8 cellular contexts compared by ENCODE assay signal in the genomic region with DNA sequence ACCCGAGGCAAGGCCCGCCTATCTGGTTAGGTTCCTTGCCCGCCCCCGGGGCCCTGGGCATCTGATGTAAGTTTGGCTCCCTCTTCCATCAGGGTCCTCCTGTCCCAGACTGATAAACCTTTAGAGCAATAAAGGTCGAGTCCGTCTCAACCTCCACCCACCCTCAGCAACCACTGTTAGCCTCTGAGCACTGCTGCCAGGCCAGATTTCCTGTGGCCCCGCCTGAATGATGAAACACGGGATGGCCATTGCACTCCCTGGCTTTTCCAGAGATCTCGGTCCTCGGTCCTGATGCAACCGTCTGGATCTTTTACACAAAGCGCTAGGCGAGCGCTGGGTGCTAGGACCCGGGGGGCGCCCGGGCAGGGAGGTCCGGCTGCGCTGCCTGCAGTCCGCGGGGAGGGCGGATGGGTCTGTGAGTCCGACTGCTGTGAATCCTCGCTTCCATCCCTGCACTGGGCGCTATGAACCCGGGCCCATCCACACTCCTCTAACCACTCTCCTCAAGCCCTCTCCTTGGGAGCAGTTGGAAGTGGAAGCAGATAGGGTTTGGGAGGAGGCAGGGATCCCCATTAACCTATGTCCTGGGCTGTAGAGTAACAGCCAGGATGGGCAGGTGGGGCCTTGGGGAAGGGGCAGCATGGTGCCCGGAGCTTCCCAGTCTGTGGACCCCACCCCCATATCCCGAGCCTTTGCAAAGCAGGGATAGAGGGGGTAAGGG. TPM values are rescaled to one million over a fixed set of nuclear protein-coding genes. Genes with fewer than 3 reads are reported as not detected.
A peak's percentile ranks its signal among the peaks of the same experiment; 100 is the strongest.
DNase-seq lines count a peak whose midpoint lies in the region; ATAC-seq and TF ChIP-seq lines count a peak whose summit lies in the region.

No MANE protein-coding gene starts in this region.

- H3K27me3 ChIP-seq in esophagus muscularis mucosa (no peaks in the 10 kb centered on the region), mononuclear cell (ENCODE audit: insufficient read depth, low read length) (no peaks in the 10 kb centered on the region), tibial nerve (no peaks in the 10 kb centered on the region)

- TF ChIP-seq EP300 in esophagus muscularis mucosa (IDR thresholded peaks at IDR 0.05), result no peak
- TF ChIP-seq EP300 in tibial nerve (IDR thresholded peaks at IDR 0.05), result peak in 1 of 2 donors; percentile 92

- peak overlapping the region; percentile 98 for H3K27ac Mint-ChIP-seq in activated CD8-positive, alpha-beta memory T cell treated with anti-CD3 and anti-CD28 coated beads, Interleukin-2, amount 10 ng/mL, durations not matched to agents 7 days and 5 days

- peak; percentile 21 for ATAC-seq in HG02678 (IDR thresholded peaks at IDR 0.05; ENCODE audit: unreplicated experiment)
- ATAC-seq in activated CD8-positive, alpha-beta memory T cell treated with anti-CD3 and anti-CD28 coated beads, Interleukin-2, amount 10 ng/mL, durations not matched to agents 7 days and 5 days, result peak; percentile 4

- peak overlapping the region; percentile 98 for H3K4me3 Mint-ChIP-seq in activated CD8-positive, alpha-beta memory T cell treated with anti-CD3 and anti-CD28 coated beads, Interleukin-2, amount 10 ng/mL, durations not matched to agents 7 days and 5 days

- H3K27ac ChIP-seq in esophagus muscularis mucosa (replicated peaks in 1 of 4) (peak overlapping the region; percentile 98 to 100 (median 99)), tibial nerve (peak overlapping the region; percentile 94 to 100 (median 98))

- intact Hi-C loops in esophagus muscularis mucosa (cut with DNase I), result loop anchor here (5.0 kb wide), 1 partner anchor 56 kb away; the partner anchor contains the start of genes ANAPC16 and ASCC1

- 4% methylated on average over 5 of the region's 28 CpGs for WGBS in esophagus muscularis mucosa
- 2 to 3% methylated on average over 11 to 27 of the region's 28 CpGs for WGBS in tibial nerve, 2 donors

- H3K9me3 ChIP-seq in esophagus muscularis mucosa (no peaks in the 10 kb centered on the region), mononuclear cell (ENCODE audit: low read depth, low read length) (no peaks in the 10 kb centered on the region), tibial nerve (no peaks in the 10 kb centered on the region)

- CTCF ChIA-PET in activated CD8-positive, alpha-beta memory T cell treated with anti-CD3 and anti-CD28 coated beads, Interleukin-2, amount 10 ng/mL, durations not matched to agents 7 days and 5 days (lab: Charles Lee), result interaction anchor here (0.8 to 11.2 kb wide), 17 partner anchors 9 to 376 kb away, joined by 3 to 145 read pairs (median 8); no protein-coding TSS in a partner anchor

- H3K4me1 ChIP-seq in esophagus muscularis mucosa, result peaks cover 27 to 47% (median 37%) of the 10 kb centered on the region in 4 donors
- peaks cover 39% of the 10 kb centered on the region for H3K4me1 ChIP-seq in mononuclear cell (ENCODE audit: insufficient read depth, low read length)
- peaks cover 0 to 37% (median 23%) of the 10 kb centered on the region in 4 donors for H3K4me1 ChIP-seq in tibial nerve

- H3K4me1 Mint-ChIP-seq in activated CD8-positive, alpha-beta memory T cell treated with anti-CD3 and anti-CD28 coated beads, Interleukin-2, amount 10 ng/mL, durations not matched to agents 7 days and 5 days, result peaks cover 44% of the 10 kb centered on the region

- H3K4me3 ChIP-seq in esophagus muscularis mucosa (peak overlapping the region; percentile 65 to 95 (median 86)), mononuclear cell (ENCODE audit: low read length) (peak overlapping the region; percentile 83), tibial nerve (peak overlapping the region; percentile 78 to 98 (median 88))

- peak in 1 of 3 experiments; percentile 5 for TF ChIP-seq CTCF in esophagus muscularis mucosa (IDR thresholded peaks at IDR 0.05)
- TF ChIP-seq CTCF in tibial nerve (IDR thresholded peaks at IDR 0.05), result peak in 2 of 5 experiments; percentile 16 to 17

- DNase-seq in stimulated activated CD4-positive, alpha-beta T cell treated with anti-CD3 and anti-CD28 coated beads, Interleukin-2, amount 100 ng/mL, for 24 hours, result peak; percentile 47 to 49
- no peak for DNase-seq in stimulated activated CD4-positive, alpha-beta T cell treated with anti-CD3 and anti-CD28 coated beads, Interleukin-4, amount 100 ng/mL, for 4 hours
- DNase-seq in NCI-H2227 (lab: John Stamatoyannopoulos, UW; ENCODE audit: unreplicated experiment) (peak; percentile 86), esophagus muscularis mucosa (ENCODE audit: extremely low spot score) (peak; percentile 98), tibial nerve (ENCODE audit: low spot score in 2 of 2) (peak; percentile 84 to 88)
- DNase-seq in activated CD8-positive, alpha-beta memory T cell treated with anti-CD3 and anti-CD28 coated beads, Interleukin-2, amount 10 ng/mL, durations not matched to agents 7 days and 5 days, result peak; percentile 78

- no peaks in the 10 kb centered on the region for H3K9me3 Mint-ChIP-seq in activated CD8-positive, alpha-beta memory T cell treated with anti-CD3 and anti-CD28 coated beads, Interleukin-2, amount 10 ng/mL, durations not matched to agents 7 days and 5 days (ENCODE audit: low read depth)

- H3K36me3 Mint-ChIP-seq in activated CD8-positive, alpha-beta memory T cell treated with anti-CD3 and anti-CD28 coated beads, Interleukin-2, amount 10 ng/mL, durations not matched to agents 7 days and 5 days, result peaks cover 34% of the 10 kb centered on the region

- peak; percentile 73 for TF ChIP-seq POLR2A in esophagus muscularis mucosa (IDR thresholded peaks at IDR 0.05; ENCODE audit: low read depth)
- TF ChIP-seq POLR2A in tibial nerve (IDR thresholded peaks at IDR 0.05), result peak in 1 of 2 donors; percentile 52

- H3K36me3 ChIP-seq in esophagus muscularis mucosa (peaks cover 13 to 27% (median 18%) of the 10 kb centered on the region in 4 donors), tibial nerve (peaks cover 4 to 27% (median 24%) of the 10 kb centered on the region in 3 donors)

- no peaks in the 10 kb centered on the region for H3K27me3 Mint-ChIP-seq in activated CD8-positive, alpha-beta memory T cell treated with anti-CD3 and anti-CD28 coated beads, Interleukin-2, amount 10 ng/mL, durations not matched to agents 7 days and 5 days

RNA-seq across cellular contexts. Expression of gene DDIT4, which starts 0.9 kb away (rescaled TPM):
- 100 to 1,000 TPM; 291 to 293 TPM for total RNA-seq in activated CD8-positive, alpha-beta memory T cell treated with anti-CD3 and anti-CD28 coated beads, Interleukin-2, amount 10 ng/mL, durations not matched to agents 7 days and 5 days
- total RNA-seq in esophagus muscularis mucosa, result 100 to 1,000 TPM in 3 of 4 donors, 10 to 100 TPM in 1; 77.4 to 247 (median 146) TPM
- total RNA-seq in mononuclear cell, result 533 TPM
- total RNA-seq in tibial nerve, result 1,000 to 10,000 TPM; 1,317 to 2,202 (median 1,604) TPM

RNA-seq across cellular contexts. Expression of gene ASCC1, which starts 56.8 kb away (rescaled TPM):
- total RNA-seq in activated CD8-positive, alpha-beta memory T cell treated with anti-CD3 and anti-CD28 coated beads, Interleukin-2, amount 10 ng/mL, durations not matched to agents 7 days and 5 days, result 10 to 100 TPM; 34.9 to 36.8 TPM
- total RNA-seq in esophagus muscularis mucosa (10 to 100 TPM; 23.5 to 37.8 (median 29.8) TPM), mononuclear cell (14.2 TPM), tibial nerve (10 to 100 TPM; 34.2 to 85.7 (median 54.2) TPM)

RNA-seq across cellular contexts. Expression of gene ANAPC16, which starts 57.0 kb away (rescaled TPM):
- total RNA-seq in activated CD8-positive, alpha-beta memory T cell treated with anti-CD3 and anti-CD28 coated beads, Interleukin-2, amount 10 ng/mL, durations not matched to agents 7 days and 5 days, result 10 to 100 TPM; 61.4 to 67.6 TPM
- 100 to 1,000 TPM; 106 to 157 (median 143) TPM for total RNA-seq in esophagus muscularis mucosa
- 92.6 TPM for total RNA-seq in mononuclear cell
- 10 to 100 TPM; 52.6 to 72.3 (median 61.9) TPM for total RNA-seq in tibial nerve

Comparison
In these comparisons a context has a peak if more than half of its experiments do, and no peak if none do; other contexts are left out.
1. DNase-seq: peak in stimulated activated CD4-positive, alpha-beta T cell treated with anti-CD3 and anti-CD28 coated beads, Interleukin-2, amount 100 ng/mL, for 24 hours (2 of 2), NCI-H2227 (single experiment), activated CD8-positive, alpha-beta memory T cell treated with anti-CD3 and anti-CD28 coated beads, Interleukin-2, amount 10 ng/mL, durations not matched to agents 7 days and 5 days (single experiment), esophagus muscularis mucosa (single experiment) and tibial nerve (2 of 2); none in stimulated activated CD4-positive, alpha-beta T cell treated with anti-CD3 and anti-CD28 coated beads, Interleukin-4, amount 100 ng/mL, for 4 hours (0 of 2).
2. Peak in every context shown above with its lines, with median percentiles within 50 percentile points of each other: H3K4me3 ChIP-seq.